ENCODE assay signal across 8 cellular contexts in genomic region chr18:55415258-55415871, GRCh38.
DNase-seq lines count a peak whose midpoint lies in the region; ATAC-seq and TF ChIP-seq lines count a peak whose summit lies in the region.

No MANE protein-coding gene starts in this region.

- H3K36me3 ChIP-seq in BE2C = no peaks in the 10 kb centered on the region
- no peaks in the 10 kb centered on the region for H3K36me3 ChIP-seq in lung (ENCODE audit: control insufficient read depth in 2 of 2, insufficient read depth in 2 of 2, low read length in 2 of 2)

- no peaks in the 10 kb centered on the region for H3K36me3 Mint-ChIP-seq in activated CD4-positive, alpha-beta T cell treated with anti-CD3 and anti-CD28 coated beads, Interleukin-2, amount 10 ng/mL, durations not matched to agents 24 days and 14 days (ENCODE audit: low read depth)

- DNase-seq in BE2C = peak; percentile 81
- DNase-seq in NCI-H460 (ENCODE audit: extremely low read depth, low read depth) = peak; percentile 55
- DNase-seq in activated CD4-positive, alpha-beta T cell treated with anti-CD3 and anti-CD28 coated beads, Interleukin-2, amount 10 ng/mL, durations not matched to agents 24 days and 14 days = peak; percentile 92
- DNase-seq in dedifferentiated amniotic fluid mesenchymal stem cell (ENCODE audit: extremely low spot score) = peak; percentile 80
- peak; percentile 73 for DNase-seq in lung (ENCODE audit: low spot score)
- peak; percentile 59 for DNase-seq in stimulated activated CD8-positive, alpha-beta memory T cell treated with anti-CD3 and anti-CD28 coated beads, Interleukin-15, amount 100 ng/mL, for 1 hour (ENCODE audit: low read depth)

- intact Hi-C loops in activated CD4-positive, alpha-beta T cell treated with anti-CD3 and anti-CD28 coated beads, Interleukin-2, amount 10 ng/mL, durations not matched to agents 24 days and 14 days (cut with micrococcal nuclease) = loop anchor here (1.0 to 10.0 kb wide), 5 partner anchors 109 to 1161 kb away; partner anchors contain the start of gene TCF4

- no peak overlapping the region for H3K4me3 ChIP-seq in BE2C (ENCODE audit: low read depth, low read length)
- H3K4me3 ChIP-seq in lung = no peak overlapping the region

- H3K4me1 ChIP-seq in BE2C (peaks cover 13% of the 10 kb centered on the region), lung (ENCODE audit: control insufficient read depth in 2 of 2, insufficient read depth in 2 of 2, low read length in 2 of 2) (peaks cover 0 to 2% of the 10 kb centered on the region in 2 donors)

- TF ChIP-seq CTCF in BE2C (IDR thresholded peaks at IDR 0.05; ENCODE audit: low read depth, low read length) (peak; percentile 79), lung (IDR thresholded peaks at IDR 0.05; ENCODE audit: control extremely low read depth, extremely low read depth) (peak; percentile 70)

- no peak overlapping the region for H3K27ac Mint-ChIP-seq in activated CD4-positive, alpha-beta T cell treated with anti-CD3 and anti-CD28 coated beads, Interleukin-2, amount 10 ng/mL, durations not matched to agents 24 days and 14 days

- H3K27me3 Mint-ChIP-seq in activated CD4-positive, alpha-beta T cell treated with anti-CD3 and anti-CD28 coated beads, Interleukin-2, amount 10 ng/mL, durations not matched to agents 24 days and 14 days = peaks cover 2% of the 10 kb centered on the region

- H3K4me1 Mint-ChIP-seq in activated CD4-positive, alpha-beta T cell treated with anti-CD3 and anti-CD28 coated beads, Interleukin-2, amount 10 ng/mL, durations not matched to agents 24 days and 14 days = no peaks in the 10 kb centered on the region

- H3K9me3 Mint-ChIP-seq in activated CD4-positive, alpha-beta T cell treated with anti-CD3 and anti-CD28 coated beads, Interleukin-2, amount 10 ng/mL, durations not matched to agents 24 days and 14 days = no peaks in the 10 kb centered on the region

- no peak overlapping the region for H3K27ac ChIP-seq in lung (ENCODE audit: low read depth in 1 of 2, low read length in 1 of 2)

- 19 to 24% methylated on average over 6 of the region's 6 CpGs for WGBS in lung, 2 donors

- H3K9me3 ChIP-seq in BE2C = no peaks in the 10 kb centered on the region
- H3K9me3 ChIP-seq in lung (ENCODE audit: control insufficient read depth in 2 of 2, insufficient read depth in 1 of 2, low read length in 1 of 2) = no peaks in the 10 kb centered on the region

- H3K27me3 ChIP-seq in BE2C (no peaks in the 10 kb centered on the region), lung (ENCODE audit: control insufficient read depth, insufficient read depth) (no peaks in the 10 kb centered on the region)

- ATAC-seq in GM19035 (IDR thresholded peaks at IDR 0.05; ENCODE audit: unreplicated experiment) = peak; percentile 83
- peak; percentile 94 for ATAC-seq in HG03354 (IDR thresholded peaks at IDR 0.05; ENCODE audit: poor library complexity, severe bottlenecking, unreplicated experiment)
- peak; percentile 65 for ATAC-seq in lung (ENCODE audit: insufficient read depth, low FRiP score)

- H3K4me3 Mint-ChIP-seq in activated CD4-positive, alpha-beta T cell treated with anti-CD3 and anti-CD28 coated beads, Interleukin-2, amount 10 ng/mL, durations not matched to agents 24 days and 14 days = no peak overlapping the region
